28 cellular contexts compared by ENCODE assay signal in the genomic region with DNA sequence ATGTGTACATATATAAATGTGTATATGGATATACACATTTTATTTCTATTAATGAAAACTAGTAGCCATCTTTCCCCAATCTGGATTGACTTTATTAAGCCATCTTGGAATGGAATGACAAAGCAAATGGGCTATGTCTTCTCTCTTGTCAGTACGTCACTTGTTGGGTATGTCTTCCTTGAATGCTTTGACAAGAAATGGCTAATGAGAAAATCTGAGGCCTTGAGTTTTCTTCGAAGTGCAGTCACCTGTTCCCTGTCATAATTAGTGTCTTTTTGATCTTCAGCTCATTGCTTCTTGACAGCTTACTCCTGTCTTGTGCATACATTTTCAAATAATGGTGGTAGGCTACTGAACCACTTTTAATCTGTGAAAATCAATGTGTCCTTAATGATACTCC.
"Had no signal": no experiment of that assay in that cellular context is flagged by ENCODE, and none has a peak within 500 bp of the region (broad histone marks: within the 10 kb centered on the region; RNA-seq: fewer than 3 reads in every experiment).

No MANE protein-coding gene starts in this region.

- H3K4me3 Mint-ChIP-seq: stimulated activated effector memory CD8-positive, alpha-beta T cell treated with anti-CD3 and anti-CD28 coated beads, Interleukin-12 subunit alpha, Interleukin-12 subunit beta, amount 100 ng/mL, for 72 hours; stimulated activated memory B cell treated with anti-CD40 and anti-IgM and Interleukin-4, amounts not matched to agents 10 μg/mL and 1 μg/mL and 100 μg/mL, for 72 hours; stimulated activated naive B cell treated with anti-CD40 and anti-IgM and Interleukin-4, amounts not matched to agents 10 μg/mL and 1 μg/mL and 100 μg/mL, for 72 hours; stimulated activated naive CD8-positive, alpha-beta T cell treated with anti-CD3 and anti-CD28 coated beads, Interleukin-15, amount 100 ng/mL, for 72 hours; stimulated activated naive CD8-positive, alpha-beta T cell treated with anti-CD3 and anti-CD28 coated beads, Interleukin-15, Interleukin-2, amounts not matched to agents 100 ng/mL and 50 ng/mL, for 24 hours; type B pancreatic cell had no signal

- H3K9me3 ChIP-seq: stomach, suprapubic skin, testis, thoracic aorta, thyroid gland, tibial artery, tibial nerve, transverse colon, upper lobe of left lung, upper lobe of right lung, uterus, vagina had no signal

- H3K36me3 ChIP-seq: stomach, suprapubic skin, thoracic aorta, thyroid gland, tibial artery, tibial nerve, transverse colon, upper lobe of left lung, upper lobe of right lung, uterus, vagina had no signal

- H3K4me1 ChIP-seq: suprapubic skin, testis, thyroid gland, tibial artery, transverse colon, upper lobe of left lung, upper lobe of right lung, uterus, vagina had no signal

- H3K36me3 Mint-ChIP-seq: stimulated activated effector memory CD8-positive, alpha-beta T cell treated with anti-CD3 and anti-CD28 coated beads, Interleukin-12 subunit alpha, Interleukin-12 subunit beta, amount 100 ng/mL, for 72 hours; stimulated activated memory B cell treated with anti-CD40 and anti-IgM and Interleukin-4, amounts not matched to agents 10 μg/mL and 1 μg/mL and 100 μg/mL, for 72 hours; stimulated activated naive B cell treated with anti-CD40 and anti-IgM and Interleukin-4, amounts not matched to agents 10 μg/mL and 1 μg/mL and 100 μg/mL, for 72 hours; type B pancreatic cell had no signal

- H3K27me3 ChIP-seq: stomach, suprapubic skin, testis, thyroid gland, tibial artery, tibial nerve, transverse colon, upper lobe of left lung, upper lobe of right lung, uterus, vagina had no signal

- H3K27ac ChIP-seq: stomach, suprapubic skin, testis, thoracic aorta, thyroid gland, tibial artery, tibial nerve, transverse colon, upper lobe of left lung, upper lobe of right lung, uterus, vagina had no signal

- H3K4me3 ChIP-seq: stomach, suprapubic skin, testis, thoracic aorta, thyroid gland, tibial artery, tibial nerve, transverse colon, upper lobe of left lung, upper lobe of right lung, uterus, vagina had no signal

- DNase-seq: stimulated activated CD4-positive, alpha-beta T cell treated with anti-CD3 and anti-CD28 coated beads, Interleukin-2, amount 100 ng/mL, for 48 hours; stimulated activated CD4-positive, alpha-beta T cell treated with anti-CD3 and anti-CD28 coated beads, Interleukin-4, amount 100 ng/mL, for 1 hour; stimulated activated CD4-positive, alpha-beta T cell treated with anti-CD3 and anti-CD28 coated beads, Interleukin-4, amount 100 ng/mL, for 24 hours; stimulated activated CD4-positive, alpha-beta T cell treated with anti-CD3 and anti-CD28 coated beads, Interleukin-4, amount 100 ng/mL, for 4 hours; stimulated activated CD8-positive, alpha-beta memory T cell treated with anti-CD3 and anti-CD28 coated beads, Interleukin-4, amount 100 ng/mL, for 48 hours; stimulated activated naive B cell treated with anti-CD40 and anti-IgM and Interleukin-4, amounts not matched to agents 10 μg/mL and 1 μg/mL and 100 μg/mL, for 72 hours; stimulated activated naive CD4-positive, alpha-beta T cell; stimulated activated naive CD4-positive, alpha-beta T cell treated with Interleukin-2 at 50 U/mL for 16 hours; stimulated activated naive CD8-positive, alpha-beta T cell treated with anti-CD3 and anti-CD28 coated beads, Interleukin-15, amount 100 ng/mL, for 72 hours; stimulated activated naive CD8-positive, alpha-beta T cell treated with anti-CD3 and anti-CD28 coated beads, Interleukin-15, Interleukin-2, amounts not matched to agents 100 U/mL and 50 U/mL, for 24 hours; stomach; substantia nigra; testis; thyroid gland; tibial artery; transverse colon; trophoblast cell; upper lobe of left lung; upper lobe of right lung; uterus had no signal

- H3K27me3 Mint-ChIP-seq: stimulated activated naive B cell treated with anti-CD40 and anti-IgM and Interleukin-4, amounts not matched to agents 10 μg/mL and 1 μg/mL and 100 μg/mL, for 72 hours; stimulated activated naive CD8-positive, alpha-beta T cell treated with anti-CD3 and anti-CD28 coated beads, Interleukin-15, Interleukin-2, amounts not matched to agents 100 ng/mL and 50 ng/mL, for 24 hours; type B pancreatic cell had no signal

- H3K9me3 Mint-ChIP-seq: stimulated activated memory B cell treated with anti-CD40 and anti-IgM and Interleukin-4, amounts not matched to agents 10 μg/mL and 1 μg/mL and 100 μg/mL, for 72 hours; stimulated activated naive CD8-positive, alpha-beta T cell treated with anti-CD3 and anti-CD28 coated beads, Interleukin-15, amount 100 ng/mL, for 72 hours; stimulated activated naive CD8-positive, alpha-beta T cell treated with anti-CD3 and anti-CD28 coated beads, Interleukin-15, Interleukin-2, amounts not matched to agents 100 ng/mL and 50 ng/mL, for 24 hours; type B pancreatic cell had no signal

- H3K27ac Mint-ChIP-seq: stimulated activated effector memory CD8-positive, alpha-beta T cell treated with anti-CD3 and anti-CD28 coated beads, Interleukin-12 subunit alpha, Interleukin-12 subunit beta, amount 100 ng/mL, for 72 hours; stimulated activated memory B cell treated with anti-CD40 and anti-IgM and Interleukin-4, amounts not matched to agents 10 μg/mL and 1 μg/mL and 100 μg/mL, for 72 hours; stimulated activated naive B cell treated with anti-CD40 and anti-IgM and Interleukin-4, amounts not matched to agents 10 μg/mL and 1 μg/mL and 100 μg/mL, for 72 hours; stimulated activated naive CD8-positive, alpha-beta T cell treated with anti-CD3 and anti-CD28 coated beads, Interleukin-15, amount 100 ng/mL, for 72 hours; stimulated activated naive CD8-positive, alpha-beta T cell treated with anti-CD3 and anti-CD28 coated beads, Interleukin-15, Interleukin-2, amounts not matched to agents 100 ng/mL and 50 ng/mL, for 24 hours; type B pancreatic cell had no signal

- H3K4me1 Mint-ChIP-seq: stimulated activated effector memory CD8-positive, alpha-beta T cell treated with anti-CD3 and anti-CD28 coated beads, Interleukin-12 subunit alpha, Interleukin-12 subunit beta, amount 100 ng/mL, for 72 hours; stimulated activated memory B cell treated with anti-CD40 and anti-IgM and Interleukin-4, amounts not matched to agents 10 μg/mL and 1 μg/mL and 100 μg/mL, for 72 hours; stimulated activated naive B cell treated with anti-CD40 and anti-IgM and Interleukin-4, amounts not matched to agents 10 μg/mL and 1 μg/mL and 100 μg/mL, for 72 hours; stimulated activated naive CD8-positive, alpha-beta T cell treated with anti-CD3 and anti-CD28 coated beads, Interleukin-15, amount 100 ng/mL, for 72 hours had no signal
